Comparison of ENCODE assay signal across 8 cellular contexts in genomic region chr7:121138262-121138933, GRCh38.
DNase-seq lines count a peak whose midpoint lies in the region; ATAC-seq, FAIRE-seq and TF ChIP-seq lines count a peak whose summit lies in the region.

No MANE protein-coding gene starts in this region.

- intact Hi-C loops in mammary epithelial cell (cut with micrococcal nuclease) = no loop called here

- peak overlapping the region; percentile 69 for H3K4me2 ChIP-seq in mammary epithelial cell (ENCODE audit: insufficient read depth, low read depth, low read length)

- no peaks in the 10 kb centered on the region for H3K79me2 ChIP-seq in mammary epithelial cell (ENCODE audit: insufficient read depth, low read length)

- no peak overlapping the region for H3K4me3 ChIP-seq in mammary epithelial cell (replicated peaks in 1 of 3; ENCODE audit: insufficient read depth in 1 of 3, low read depth in 2 of 3, low read length in 3 of 3)

- CTCF ChIA-PET in mammary epithelial cell (lab: Charles Lee; ENCODE audit: low non-redundant PET) = interaction anchor here (0.5 to 0.7 kb wide), 2 partner anchors 198 to 271 kb away, joined by 3 read pairs; no protein-coding TSS in a partner anchor

- H3K27me3 ChIP-seq in mammary epithelial cell (ENCODE audit: insufficient read depth, low read length) = no peaks in the 10 kb centered on the region

- H3K36me3 ChIP-seq in mammary epithelial cell (ENCODE audit: insufficient read depth, low read length) = no peaks in the 10 kb centered on the region

- H4K20me1 ChIP-seq in mammary epithelial cell (ENCODE audit: insufficient read depth, low read length) = no peaks in the 10 kb centered on the region

- in situ Hi-C loops in mammary epithelial cell (cut with MboI; ENCODE audit: low sequenced_read_pairs in 2 of 2) = loop anchor here (25.0 kb wide), 3 partner anchors 199 to 424 kb away; partner anchors contain the start of gene WNT16 (in 2 of the 2)

- dilution Hi-C loops in mammary epithelial cell (cut with HindIII; ENCODE audit: low sequenced_read_pairs) = no loop called here

- peak; percentile 100 for ATAC-seq in HG02588 (IDR thresholded peaks at IDR 0.05; ENCODE audit: unreplicated experiment)

- WGBS in mammary epithelial cell (ENCODE audit: low coverage, missing lambda C conversion rate) = 30% methylated on average over 8 of the region's 8 CpGs

- no peaks in the 10 kb centered on the region for H3K9me3 ChIP-seq in mammary epithelial cell (replicated peaks; ENCODE audit: insufficient read depth, low read length)

- FAIRE-seq in urothelium cell line (lab: Jason Lieb, UNC) = no peak

- BruUV-seq in mammary epithelial cell (replicated peaks; lab: Mats Ljungman, UMichigan) = TSS peak; percentile 35

- H3K9ac ChIP-seq in mammary epithelial cell (ENCODE audit: insufficient read depth, low read length) = no peak overlapping the region

- no peak for TF ChIP-seq CTCF in mammary epithelial cell (conservative IDR thresholded peaks at IDR 0.05 in 1 of 2, IDR thresholded peaks at IDR 0.05 in 1 of 2; ENCODE audit: extremely low read depth in 1 of 2, insufficient read depth in 1 of 2, low read depth in 1 of 2, low read length in 2 of 2)

- H3K4me1 ChIP-seq in mammary epithelial cell (ENCODE audit: insufficient read depth, low read length) = peaks cover 5% of the 10 kb centered on the region

- peak overlapping the region; percentile 81 for H2AFZ ChIP-seq in mammary epithelial cell (ENCODE audit: low read depth, low read length)

- DNase-seq in NCI-H82 (lab: John Stamatoyannopoulos, UW) = peak; percentile 40
- no peak for DNase-seq in NCI-H82 treated with DMSO at 0.1 percent for 48 hours (lab: John Stamatoyannopoulos, UW; ENCODE audit: unreplicated experiment)
- peak; percentile 63 to 91 (median 85) for DNase-seq in NCI-H1417 (lab: John Stamatoyannopoulos, UW)
- peak; percentile 64 for DNase-seq in mammary epithelial cell
- DNase-seq in midbrain (lab: John Stamatoyannopoulos, UW) = no peak
- no peak for DNase-seq in urothelium cell line (ENCODE audit: low spot score)
- no peak for DNase-seq in occipital lobe (lab: John Stamatoyannopoulos, UW)

- H3K27ac ChIP-seq in mammary epithelial cell (ENCODE audit: insufficient read depth, low read depth, low read length) = no peak overlapping the region

Comparison
In these comparisons a context has a peak if more than half of its experiments do, and no peak if none do; other contexts are left out.
1. DNase-seq: peak in NCI-H82 (single experiment), NCI-H1417 (3 of 3) and mammary epithelial cell (single experiment); none in NCI-H82 treated with DMSO at 0.1 percent for 48 hours (single experiment), midbrain (single experiment), urothelium cell line (single experiment) and occipital lobe (single experiment).